ENCODE assay signal across 18 cellular contexts in genomic region chr15:99545605-99546004, GRCh38.
"Had no signal": no experiment of that assay in that cellular context is flagged by ENCODE, and none has a peak within 500 bp of the region (broad histone marks: within the 10 kb centered on the region; RNA-seq: fewer than 3 reads in every experiment).

No MANE protein-coding gene starts in this region.

- H3K27me3 Mint-ChIP-seq: activated B cell treated with CpG ODN at 0.5 μM for 24 hours had no signal

- H3K9me3 Mint-ChIP-seq: activated B cell treated with CpG ODN at 0.5 μM for 24 hours; effector memory CD8-positive, alpha-beta T cell; natural killer cell treated with Interleukin-12 subunit alpha and Interleukin-12 subunit beta and Interleukin-15 and Interleukin-18, amount 100 ng/mL, for 72 hours; T-helper 2 cell treated with Interferon-gamma antibody and Interleukin-4, amounts not matched to agents 5 μg/mL and 100 μg/mL, for 36 hours had no signal

- DNase-seq: activated B cell treated with CpG ODN at 0.5 μM for 24 hours; activated CD4-positive, alpha-beta T cell treated with anti-CD3 and anti-CD28 coated beads, Interleukin-2, amount 50 U/mL, for 1 hour; aorta; cerebellar nuclear complex; effector memory CD8-positive, alpha-beta T cell; left ventricle myocardium inferior; mesendoderm; posterior cingulate gyrus; right cardiac atrium; small intestine; stimulated activated CD4-positive, alpha-beta T cell treated with anti-CD3 and anti-CD28 coated beads, Interleukin-4, amount 100 ng/mL, for 4 hours; stimulated activated CD8-positive, alpha-beta memory T cell treated with anti-CD3 and anti-CD28 coated beads, Interleukin-4, amount 100 ng/mL, for 48 hours; stimulated activated naive CD4-positive, alpha-beta T cell treated with Interleukin-2 at 50 U/mL for 16 hours; SW 1271; trophoblast cell had no signal

- H3K27ac ChIP-seq: left ventricle myocardium inferior had no signal

- ATAC-seq: effector memory CD8-positive, alpha-beta T cell; natural killer cell treated with Interleukin-12 subunit alpha and Interleukin-12 subunit beta and Interleukin-15 and Interleukin-18, amount 100 ng/mL, for 72 hours; right cardiac atrium had no signal

- H3K9me3 ChIP-seq: left ventricle myocardium inferior had no signal

- H3K27ac Mint-ChIP-seq: activated B cell treated with CpG ODN at 0.5 μM for 24 hours; activated T-helper 1 cell treated with anti-CD3 and anti-CD28 coated beads, Interleukin-12 subunit alpha, Interleukin-12 subunit beta, Interleukin-2, Interleukin-4 antibody, amounts not matched to agents 30 ng/mL and 10 ng/mL and 1 ng/mL, durations not matched to agents 14 hours and 24 hours and 36 hours; effector memory CD8-positive, alpha-beta T cell; natural killer cell treated with Interleukin-12 subunit alpha and Interleukin-12 subunit beta and Interleukin-15 and Interleukin-18, amount 100 ng/mL, for 72 hours; T-helper 2 cell treated with Interferon-gamma antibody and Interleukin-4, amounts not matched to agents 5 μg/mL and 100 μg/mL, for 36 hours had no signal

- H3K4me3 Mint-ChIP-seq: activated B cell treated with CpG ODN at 0.5 μM for 24 hours; activated T-helper 1 cell treated with anti-CD3 and anti-CD28 coated beads, Interleukin-12 subunit alpha, Interleukin-12 subunit beta, Interleukin-2, Interleukin-4 antibody, amounts not matched to agents 30 ng/mL and 10 ng/mL and 1 ng/mL, durations not matched to agents 14 hours and 24 hours and 36 hours; effector memory CD8-positive, alpha-beta T cell; natural killer cell treated with Interleukin-12 subunit alpha and Interleukin-12 subunit beta and Interleukin-15 and Interleukin-18, amount 100 ng/mL, for 72 hours; T-helper 2 cell treated with Interferon-gamma antibody and Interleukin-4, amounts not matched to agents 5 μg/mL and 100 μg/mL, for 36 hours had no signal

- H3K36me3 Mint-ChIP-seq: natural killer cell treated with Interleukin-12 subunit alpha and Interleukin-12 subunit beta and Interleukin-15 and Interleukin-18, amount 100 ng/mL, for 72 hours had no signal

- H3K4me1 ChIP-seq: left ventricle myocardium inferior had no signal

- H3K36me3 ChIP-seq: left ventricle myocardium inferior had no signal

- H3K4me3 ChIP-seq: left ventricle myocardium inferior had no signal
